ENCODE assay signal across 13 cellular contexts in genomic region chr11:22808559-22809197, GRCh38. TPM values are rescaled to one million over a fixed set of nuclear protein-coding genes. Genes with fewer than 3 reads are reported as not detected.
DNase-seq lines count a peak whose midpoint lies in the region; ATAC-seq and TF ChIP-seq lines count a peak whose summit lies in the region.
"Had no signal": no experiment of that assay in that cellular context is flagged by ENCODE, and none has a peak within 500 bp of the region (broad histone marks: within the 10 kb centered on the region; RNA-seq: fewer than 3 reads in every experiment).

No MANE protein-coding gene starts in this region.

- H3K4me1 ChIP-seq in heart right ventricle = peaks cover 8 to 34% (median 13%) of the 10 kb centered on the region in 9 donors
- peaks cover 12% of the 10 kb centered on the region for H3K4me1 ChIP-seq in Loucy (ENCODE audit: insufficient read depth, low read length, poor library complexity, severe bottlenecking)

- no peak overlapping the region for H3K4me3 ChIP-seq in heart right ventricle
- no peak overlapping the region for H3K4me3 ChIP-seq in Loucy (ENCODE audit: low read length, poor library complexity, severe bottlenecking)

- 69 to 78% methylated on average over 3 of the region's 3 CpGs for WGBS in heart right ventricle, 2 donors

- H3F3A ChIP-seq in Loucy (ENCODE audit: low read depth) = no peaks in the 10 kb centered on the region

- H3K9ac ChIP-seq in Loucy (ENCODE audit: low read depth, low read length, poor library complexity, severe bottlenecking) = no peak overlapping the region

- H3K27ac Mint-ChIP-seq in stimulated activated naive B cell treated with anti-CD40 and anti-IgM and Interleukin-4, amounts not matched to agents 10 μg/mL and 1 μg/mL and 100 μg/mL, for 72 hours = no peak overlapping the region
- H3K27ac Mint-ChIP-seq: activated CD4-positive, alpha-beta memory T cell treated with anti-CD3 and anti-CD28 coated beads for 36 hours; activated naive CD8-positive, alpha-beta T cell treated with anti-CD3 and anti-CD28 coated beads for 36 hours had no signal

- no peaks in the 10 kb centered on the region for H3K9me2 ChIP-seq in Loucy (replicated peaks; ENCODE audit: low read depth, low read length)

- H3K27me3 ChIP-seq in heart right ventricle (no peaks in the 10 kb centered on the region), Loucy (ENCODE audit: insufficient read depth, low read length, poor library complexity, severe bottlenecking) (no peaks in the 10 kb centered on the region)

- no peaks in the 10 kb centered on the region for H4K20me1 ChIP-seq in Loucy (ENCODE audit: insufficient read depth, low read length, poor library complexity, severe bottlenecking)

- peaks cover 11 to 15% of the 10 kb centered on the region in 2 donors for H3K4me1 Mint-ChIP-seq in stimulated activated naive B cell treated with anti-CD40 and anti-IgM and Interleukin-4, amounts not matched to agents 10 μg/mL and 1 μg/mL and 100 μg/mL, for 72 hours
- H3K4me1 Mint-ChIP-seq: activated naive CD8-positive, alpha-beta T cell treated with anti-CD3 and anti-CD28 coated beads for 36 hours had no signal

- peaks cover 0 to 4% of the 10 kb centered on the region in 2 donors for H3K36me3 Mint-ChIP-seq in stimulated activated naive B cell treated with anti-CD40 and anti-IgM and Interleukin-4, amounts not matched to agents 10 μg/mL and 1 μg/mL and 100 μg/mL, for 72 hours
- H3K36me3 Mint-ChIP-seq: activated CD4-positive, alpha-beta memory T cell treated with anti-CD3 and anti-CD28 coated beads for 36 hours had no signal

- H3K27me3 Mint-ChIP-seq in stimulated activated naive B cell treated with anti-CD40 and anti-IgM and Interleukin-4, amounts not matched to agents 10 μg/mL and 1 μg/mL and 100 μg/mL, for 72 hours = no peaks in the 10 kb centered on the region
- H3K27me3 Mint-ChIP-seq: activated CD4-positive, alpha-beta memory T cell treated with anti-CD3 and anti-CD28 coated beads for 36 hours; activated naive CD8-positive, alpha-beta T cell treated with anti-CD3 and anti-CD28 coated beads for 36 hours had no signal

- peaks cover 0 to 8% (median 0%) of the 10 kb centered on the region in 11 donors for H3K9me3 ChIP-seq in heart right ventricle
- H3K9me3 ChIP-seq in Loucy (ENCODE audit: insufficient read depth, low read depth, low read length) = no peaks in the 10 kb centered on the region; the same call in 1 of the 2 replicates

- peak overlapping the region; percentile 41 for H3K4me2 ChIP-seq in Loucy (ENCODE audit: low read depth, low read length, poor library complexity, severe bottlenecking)

- H3K79me2 ChIP-seq in Loucy (ENCODE audit: insufficient read depth, low read length) = no peaks in the 10 kb centered on the region

- H2AFZ ChIP-seq in Loucy (ENCODE audit: low read length) = no peak overlapping the region

- H3K36me3 ChIP-seq in heart right ventricle (peaks cover 0 to 10% (median 0%) of the 10 kb centered on the region in 9 donors), Loucy (ENCODE audit: insufficient read depth, low read length) (no peaks in the 10 kb centered on the region)

- TF ChIP-seq CTCF in heart right ventricle (IDR thresholded peaks at IDR 0.05) (peak in 1 of 9 donors; percentile 9), Loucy (conservative IDR thresholded peaks at IDR 0.05; ENCODE audit: low read length) (no peak)

- H3K27ac ChIP-seq in heart right ventricle = peak overlapping the region in 8 of 10 donors; percentile 10 to 79 (median 52)

- no peak overlapping the region for H3K4me3 Mint-ChIP-seq in stimulated activated naive B cell treated with anti-CD40 and anti-IgM and Interleukin-4, amounts not matched to agents 10 μg/mL and 1 μg/mL and 100 μg/mL, for 72 hours
- H3K4me3 Mint-ChIP-seq: activated CD4-positive, alpha-beta memory T cell treated with anti-CD3 and anti-CD28 coated beads for 36 hours; activated naive CD8-positive, alpha-beta T cell treated with anti-CD3 and anti-CD28 coated beads for 36 hours had no signal

- H3K9me3 Mint-ChIP-seq in stimulated activated naive B cell treated with anti-CD40 and anti-IgM and Interleukin-4, amounts not matched to agents 10 μg/mL and 1 μg/mL and 100 μg/mL, for 72 hours = peaks cover 3 to 4% of the 10 kb centered on the region in 2 donors

- ATAC-seq in heart right ventricle (peak in 5 of 8 donors; percentile 12 to 41 (median 26)), Right ventricle myocardium inferior (no peak), HG02798 (IDR thresholded peaks at IDR 0.05; ENCODE audit: poor library complexity, unreplicated experiment) (peak; percentile 29)
- ATAC-seq in stimulated activated naive B cell treated with anti-CD40 and anti-IgM and Interleukin-4, amounts not matched to agents 10 μg/mL and 1 μg/mL and 100 μg/mL, for 72 hours (replicated peaks) = peak; percentile 26 to 31

- DNase-seq in heart right ventricle (peak in 1 of 2 donors; percentile 53), Right ventricle myocardium inferior (ENCODE audit: missing footprints) (no peak), HT-29 (ENCODE audit: low spot score) (no peak), NCI-H1048 (lab: John Stamatoyannopoulos, UW) (no peak)
- DNase-seq in stimulated activated naive B cell treated with anti-CD40 and anti-IgM and Interleukin-4, amounts not matched to agents 10 μg/mL and 1 μg/mL and 100 μg/mL, for 72 hours = no peak
- DNase-seq in activated CD4-positive, alpha-beta T cell treated with anti-CD3 and anti-CD28 coated beads for 4 hours = no peak
- DNase-seq: activated CD4-positive, alpha-beta memory T cell treated with anti-CD3 and anti-CD28 coated beads for 36 hours; activated naive CD8-positive, alpha-beta T cell treated with anti-CD3 and anti-CD28 coated beads for 36 hours; EL; small intestine had no signal

- intact Hi-C loops in heart right ventricle (cut with DNase I) = no loop called here
- intact Hi-C loops in Right ventricle myocardium inferior (cut with DNase I) = no loop called here

RNA-seq across cellular contexts. Expression of gene SVIP, which starts 20.9 kb away (rescaled TPM):
- total RNA-seq in heart right ventricle (10 to 100 TPM; 16.9 to 30.3 (median 25.3) TPM), Right ventricle myocardium inferior (24.9 TPM)
- polyA plus RNA-seq in heart right ventricle = 10 to 100 TPM in 1 of 2 donors, 1 to 10 TPM in 1; 9.7 to 15.6 TPM
- 7.3 and 9.1 TPM in 2 replicates for total RNA-seq in HT-29 (2014; rRNA removed; shearing (Covaris generic))

RNA-seq across cellular contexts. Expression of gene CCDC179, which starts 51.6 kb away (rescaled TPM):
- total RNA-seq in heart right ventricle (not detected), Right ventricle myocardium inferior (not detected)
- polyA plus RNA-seq in heart right ventricle = not detected
- total RNA-seq in HT-29 (2014; rRNA removed; shearing (Covaris generic)) = not detected in 2 replicates
- total RNA-seq: activated CD4-positive, alpha-beta memory T cell treated with anti-CD3 and anti-CD28 coated beads for 36 hours; activated naive CD8-positive, alpha-beta T cell treated with anti-CD3 and anti-CD28 coated beads for 36 hours; myocyte had no signal
- polyA plus RNA-seq: small intestine had no signal
